In the genomic region with DNA sequence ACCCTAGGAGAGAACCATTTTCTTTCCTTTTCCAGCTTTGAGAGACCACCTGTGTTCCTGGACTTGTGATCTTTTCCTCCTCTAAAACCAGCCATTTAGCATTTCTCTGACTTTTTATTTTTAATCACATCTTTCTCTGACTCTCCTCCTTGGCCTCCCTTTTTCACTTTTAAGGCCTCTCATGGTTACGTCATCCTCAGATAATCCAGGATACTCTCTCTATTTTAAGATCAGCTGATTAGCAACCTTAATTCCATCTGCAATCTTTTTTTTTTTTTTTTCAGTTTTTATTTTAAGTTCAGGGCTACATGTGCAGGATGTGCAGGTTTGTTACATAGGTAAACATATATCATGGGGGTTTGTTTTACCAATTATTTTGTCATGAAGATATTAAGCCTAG, we compare ENCODE assay signal across 12 cellular contexts. TPM values are rescaled to one million over a fixed set of nuclear protein-coding genes. Genes with fewer than 3 reads are reported as not detected.
"Had no signal": no experiment of that assay in that cellular context is flagged by ENCODE, and none has a peak within 500 bp of the region (broad histone marks: within the 10 kb centered on the region; RNA-seq: fewer than 3 reads in every experiment).

No MANE protein-coding gene starts in this region.

- DNase-seq: GM23248, GOT3, H7, H9, HCEC 1CT, HFFc6 had no signal

- ATAC-seq: GM23338, HCT116 had no signal

- H3K4me2 ChIP-seq: GM23338 had no signal

- H2AFZ ChIP-seq: GM23248, GM23338 had no signal

- H3K4me1 ChIP-seq: HAP-1 had no signal

- H3K4me3 ChIP-seq: GM23248, GM23338, HAP-1 had no signal

- H3K9ac ChIP-seq: GM23248 had no signal

- FAIRE-seq: H1, H54 had no signal

- H3K27ac ChIP-seq: GM23248 had no signal

- H3K9me3 ChIP-seq: HAP-1 had no signal

- H3K36me3 ChIP-seq: HAP-1 had no signal

RNA-seq across cellular contexts. Expression of a gene that starts 54.0 kb away (rescaled TPM):
- total RNA-seq: GM23248, GM23338, H1, H4, H7, H9 had no signal
- polyA plus RNA-seq: GM23248, GM23338, H1 had no signal
